Comparison of ENCODE assay signal across 21 cellular contexts in the genomic region with DNA sequence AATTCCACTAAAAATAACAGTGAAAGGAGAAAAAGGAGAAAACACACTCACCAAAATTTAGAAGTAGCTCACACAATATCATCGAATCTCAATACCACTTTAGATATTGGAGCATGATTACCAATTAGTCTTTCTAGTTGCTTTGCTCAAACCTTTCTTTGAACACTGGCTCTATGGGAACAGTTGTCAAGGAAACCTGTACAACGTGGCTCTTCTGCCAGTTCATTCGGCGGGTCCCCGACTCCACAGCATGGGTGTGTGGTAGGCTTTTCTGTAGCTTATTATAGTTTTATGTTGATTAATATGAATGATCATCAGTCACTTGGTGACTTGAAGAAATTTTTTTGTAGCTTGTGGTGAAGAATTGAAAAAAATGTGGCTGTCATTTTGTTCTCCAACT. TPM values are rescaled to one million over a fixed set of nuclear protein-coding genes. Genes with fewer than 3 reads are reported as not detected.
DNase-seq lines count a peak whose midpoint lies in the region; ATAC-seq, FAIRE-seq and TF ChIP-seq lines count a peak whose summit lies in the region.
"Had no signal": no experiment of that assay in that cellular context is flagged by ENCODE, and none has a peak within 500 bp of the region (broad histone marks: within the 10 kb centered on the region; RNA-seq: fewer than 3 reads in every experiment).

No MANE protein-coding gene starts in this region.

- H3K27me3 ChIP-seq in K562 (ENCODE audit: control insufficient read depth in 2 of 2, insufficient read depth in 2 of 2, low read length in 2 of 2) (peaks cover 8 to 33% of the 10 kb centered on the region in 2 experiments; a peak in 4 of 5 replicates), neural cell (ENCODE audit: insufficient read depth, low read depth, low read length) (no peaks in the 10 kb centered on the region), breast epithelium (no peaks in the 10 kb centered on the region)
- H3K27me3 ChIP-seq: BLaER1, MG63 had no signal

- TF ChIP-seq RAD21 in K562 (CRISPR knock-in tag; conservative IDR thresholded peaks at IDR 0.05 in 1 of 2, IDR thresholded peaks at IDR 0.05 in 1 of 2) (no peak), neural cell (conservative IDR thresholded peaks at IDR 0.05) (no peak)

- H2AFZ ChIP-seq in K562 (ENCODE audit: low read depth, low read length) (no peak overlapping the region), neural cell (ENCODE audit: low read depth, low read length) (no peak overlapping the region)

- H3K4me2 ChIP-seq in K562 (ENCODE audit: insufficient read depth, low read length) (no peak overlapping the region), neural cell (ENCODE audit: low read length) (peak overlapping the region; percentile 29)
- H3K4me2 ChIP-seq: BLaER1, SK-N-SH had no signal

- intact Hi-C loops in K562 (cut with micrococcal nuclease): no loop called here
- intact Hi-C loops in breast epithelium (cut with DNase I; ENCODE audit: low total_unique reads): loop anchor here (5.0 kb wide), 1 partner anchor 495 kb away; no protein-coding TSS in a partner anchor

- no peaks in the 10 kb centered on the region for H3K9me1 ChIP-seq in K562 (ENCODE audit: control insufficient read depth, insufficient read depth, low read length)

- FAIRE-seq in K562 (lab: Jason Lieb, UNC): no peak
- FAIRE-seq: D721Med, GM18507, H54 had no signal

- no peaks in the 10 kb centered on the region for H3K36me3 ChIP-seq in K562 (ENCODE audit: control insufficient read depth, insufficient read depth, low read length)
- no peaks in the 10 kb centered on the region for H3K36me3 ChIP-seq in neural cell (ENCODE audit: insufficient read depth, low read length)
- H3K36me3 ChIP-seq in breast epithelium: no peaks in the 10 kb centered on the region
- H3K36me3 ChIP-seq: BLaER1, MG63 had no signal

- no peaks in the 10 kb centered on the region for H3K9me2 ChIP-seq in neural cell (ENCODE audit: insufficient read depth, low read length)
- H3K9me2 ChIP-seq: SK-N-SH had no signal

- H3K4me1 ChIP-seq in K562 (replicated peaks in 1 of 2; ENCODE audit: control insufficient read depth in 2 of 2, insufficient read depth in 2 of 2, low read length in 2 of 2): no peaks in the 10 kb centered on the region
- no peaks in the 10 kb centered on the region for H3K4me1 ChIP-seq in breast epithelium
- H3K4me1 ChIP-seq: BLaER1 had no signal

- no peaks in the 10 kb centered on the region for H3F3A ChIP-seq in neural cell (ENCODE audit: insufficient read depth, low read length, poor library complexity, severe bottlenecking)

- H3K9me3 ChIP-seq in K562 (replicated peaks; ENCODE audit: control insufficient read depth, insufficient read depth, low read depth, low read length) (no peaks in the 10 kb centered on the region), neural cell (ENCODE audit: low read length) (no peaks in the 10 kb centered on the region), breast epithelium (no peaks in the 10 kb centered on the region)
- H3K9me3 ChIP-seq: BLaER1, MG63, SK-N-SH had no signal

- H3K9ac ChIP-seq in K562 (ENCODE audit: insufficient read depth in 1 of 2, low read depth in 2 of 2, low read length in 2 of 2) (no peak overlapping the region), neural cell (ENCODE audit: low read length) (no peak overlapping the region)
- H3K9ac ChIP-seq: BLaER1, SK-N-SH had no signal

- POLR2A ChIA-PET in K562 (lab: Yijun Ruan, JAX): interaction anchor here (1.3 kb wide), 1 partner anchor 57 kb away, joined by 4 read pairs; no protein-coding TSS in a partner anchor

- DNase-seq in NCI-H1436 (lab: John Stamatoyannopoulos, UW): peak; percentile 41
- DNase-seq in NCI-H1436 treated with DMSO at 0.1 percent for 48 hours (lab: John Stamatoyannopoulos, UW): no peak
- DNase-seq in NCI-H146 (lab: John Stamatoyannopoulos, UW): peak; percentile 66
- no peak for DNase-seq in K562 (ENCODE audit: extremely low read depth in 1 of 4, low spot score in 3 of 4)
- DNase-seq in breast epithelium (ENCODE audit: low spot score in 2 of 2): no peak
- DNase-seq in MV-4-11 (lab: John Stamatoyannopoulos, UW): no peak
- DNase-seq: CD4-positive, CD25-positive, alpha-beta regulatory T cell; KG1; MG63; NCI-H1694 treated with DMSO at 0.1 percent for 48 hours; NCI-H526 treated with DMSO at 0.1 percent for 48 hours; NK-92 treated with Interleukin-12 subunit alpha and Interleukin-12 subunit beta, amount 100 ng/mL, for 24 hours; PC-3; SK-N-SH; SW 1271 had no signal

- ATAC-seq in K562: no peak
- ATAC-seq in GM21367 (IDR thresholded peaks at IDR 0.05; ENCODE audit: unreplicated experiment): no peak
- ATAC-seq: PC-3 had no signal

- H3K4me3 ChIP-seq in K562 (no peak overlapping the region), neural cell (ENCODE audit: low read length) (peak overlapping the region; percentile 30), breast epithelium (no peak overlapping the region)
- H3K4me3 ChIP-seq: BLaER1, MG63 had no signal

- TF ChIP-seq CTCF in K562 (IDR thresholded peaks at IDR 0.05 in 2 of 3, conservative IDR thresholded peaks at IDR 0.05 in 1 of 3; ENCODE audit: insufficient read depth in 2 of 3, low read depth in 1 of 3, low read length in 3 of 3): no peak
- TF ChIP-seq CTCF in neural cell (IDR thresholded peaks at IDR 0.05; ENCODE audit: poor library complexity, severe bottlenecking): no peak
- no peak for TF ChIP-seq CTCF in breast epithelium (IDR thresholded peaks at IDR 0.05)

- TF ChIP-seq EP300 in K562 (IDR thresholded peaks at IDR 0.05; ENCODE audit: low read length) (no peak), neural cell (conservative IDR thresholded peaks at IDR 0.05; ENCODE audit: poor library complexity, severe bottlenecking) (peak; percentile 46)

- H3K27ac ChIP-seq in K562 (ENCODE audit: extremely low read depth, low read depth, low read length): no peak overlapping the region
- peak overlapping the region; percentile 54 for H3K27ac ChIP-seq in neural cell (ENCODE audit: low read length)
- no peak overlapping the region for H3K27ac ChIP-seq in breast epithelium
- H3K27ac ChIP-seq: BLaER1 had no signal

- BruUV-seq in K562 (replicated peaks; lab: Mats Ljungman, UMichigan): no TSS peak

- CTCF ChIA-PET in K562 (lab: Yijun Ruan, JAX; ENCODE audit: low intra/inter-chr PET ratio): no interaction called here

- TF ChIP-seq POLR2A in K562 (conservative IDR thresholded peaks at IDR 0.05) (no peak), breast epithelium (IDR thresholded peaks at IDR 0.05) (no peak)

- WGBS in K562 (ENCODE audit: insufficient coverage, low coverage, missing lambda C conversion rate): 0% methylated on average over 5 of the region's 5 CpGs

- H3K79me2 ChIP-seq in K562 (ENCODE audit: control insufficient read depth, insufficient read depth, low read length) (no peaks in the 10 kb centered on the region), neural cell (replicated peaks; ENCODE audit: insufficient read depth, low read length) (no peaks in the 10 kb centered on the region)

- H4K20me1 ChIP-seq in K562 (replicated peaks; ENCODE audit: control insufficient read depth, insufficient read depth, low read length) (no peaks in the 10 kb centered on the region), neural cell (ENCODE audit: insufficient read depth) (no peaks in the 10 kb centered on the region)
- H4K20me1 ChIP-seq: BLaER1 had no signal

- in situ Hi-C loops in K562 (cut with MboI): no loop called here

TF ChIP-seq in K562, 482 proteins besides CTCF, POLR2A, EP300 and RAD21:
- TF ChIP-seq RFX1 (IDR thresholded peaks at IDR 0.05): peak; percentile 21; the same call in 1 of the 2 replicates
- TF ChIP-seq, protein P1, sequence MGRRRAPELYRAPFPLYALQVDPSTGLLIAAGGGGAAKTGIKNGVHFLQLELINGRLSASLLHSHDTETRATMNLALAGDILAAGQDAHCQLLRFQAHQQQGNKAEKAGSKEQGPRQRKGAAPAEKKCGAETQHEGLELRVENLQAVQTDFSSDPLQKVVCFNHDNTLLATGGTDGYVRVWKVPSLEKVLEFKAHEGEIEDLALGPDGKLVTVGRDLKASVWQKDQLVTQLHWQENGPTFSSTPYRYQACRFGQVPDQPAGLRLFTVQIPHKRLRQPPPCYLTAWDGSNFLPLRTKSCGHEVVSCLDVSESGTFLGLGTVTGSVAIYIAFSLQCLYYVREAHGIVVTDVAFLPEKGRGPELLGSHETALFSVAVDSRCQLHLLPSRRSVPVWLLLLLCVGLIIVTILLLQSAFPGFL (CRISPR knock-in tag; IDR thresholded peaks at IDR 0.05): no peak

TF ChIP-seq in neural cell, 6 proteins besides CTCF, POLR2A, EP300 and RAD21:
- TF ChIP-seq POLR2AphosphoS5 (IDR thresholded peaks at IDR 0.05) (no peak), MXI1 (conservative IDR thresholded peaks at IDR 0.05; ENCODE audit: poor library complexity, severe bottlenecking) (peak; percentile 59)

RNA-seq across cellular contexts. Expression of gene TMEM150C, which starts 50.2 kb away (rescaled TPM):
- total RNA-seq in K562 (2011; cell fraction: chromatin; rRNA removed; ENCODE audit: low replicate concordance): not detected in 2 replicates
- total RNA-seq in K562 (2011; cell fraction: nucleolus; rRNA removed): not detected in 2 replicates
- not detected in 2 replicates for total RNA-seq in K562 (2011; cell fraction: nucleoplasm; rRNA removed)
- total RNA-seq in K562 (2014; rRNA removed) (not detected in 2 replicates), K562 (2014; rRNA removed; fragmentation: Illumina TruSeq; extraction: Trizol) (not detected in 2 replicates), K562 (2015; rRNA removed; fragmentation: Illumina TruSeq; extraction: Trizol) (not detected in 2 replicates), K562 (2021) (0.07 TPM in 2 replicates), breast epithelium (10 to 100 TPM; 38.3 to 52.1 (median 46.7) TPM)
- polyA plus RNA-seq in K562 (2011; rRNA removed) (not detected in 2 replicates), K562 (2014; fragmentation: Illumina TruSeq; extraction: Trizol) (not detected in 2 replicates), K562 (2014; fragmentation: Nextera tagmentation; extraction: Ambion mirVana) (not detected), K562 (2014; rRNA removed) (not detected in 2 replicates), neural cell (4.1 and 4.9 TPM in 2 replicates)
- polyA plus RNA-seq in K562 (2011; cell fraction: cytosol; rRNA removed): not detected in 2 replicates
- not detected in 2 replicates for polyA plus RNA-seq in K562 (2011; cell fraction: nucleus; rRNA removed)
- not detected in 2 replicates for polyA plus RNA-seq in K562 (2012)
- polyA minus RNA-seq in K562 (2011; rRNA and poly(A)+ RNA removed): not detected in 2 replicates
- polyA minus RNA-seq in K562 (2011; cell fraction: cytosol; rRNA and poly(A)+ RNA removed): not detected in 2 replicates
- not detected in 2 replicates for polyA minus RNA-seq in K562 (2011; cell fraction: nucleus; rRNA and poly(A)+ RNA removed)
- polyA minus RNA-seq in neural cell: 5.0 and 8.3 TPM in 2 replicates
- total RNA-seq: CD4-positive, CD25-positive, alpha-beta regulatory T cell had no signal

Comparison
In these comparisons a context has a peak if more than half of its experiments do, and no peak if none do; other contexts are left out.
1. DNase-seq: peak in NCI-H1436 (single experiment) and NCI-H146 (single experiment); none in NCI-H1436 treated with DMSO at 0.1 percent for 48 hours (single experiment), K562 (0 of 4), breast epithelium (0 of 2) and MV-4-11 (single experiment).
2. RNA of gene TMEM150C, which starts 50.2 kb away (total RNA-seq): 38.3 to 52.1 TPM in breast epithelium; 0.07 TPM in K562; every median in the first group is over 10 times any median in the second.